In genomic region chr7:27923308-27923980, GRCh38 we compare ENCODE assay signal across 15 cellular contexts.
DNase-seq lines count a peak whose midpoint lies in the region; ATAC-seq and TF ChIP-seq lines count a peak whose summit lies in the region.
"Had no signal": no experiment of that assay in that cellular context is flagged by ENCODE, and none has a peak within 500 bp of the region (broad histone marks: within the 10 kb centered on the region; RNA-seq: fewer than 3 reads in every experiment).

No MANE protein-coding gene starts in this region.

- peaks cover 51% of the 10 kb centered on the region for H3K4me1 Mint-ChIP-seq in stimulated activated memory B cell treated with anti-CD40 and anti-IgM and Interleukin-4, amounts not matched to agents 10 μg/mL and 1 μg/mL and 100 μg/mL, for 72 hours
- peaks cover 12% of the 10 kb centered on the region for H3K4me1 Mint-ChIP-seq in activated CD8-positive, alpha-beta memory T cell treated with anti-CD3 and anti-CD28 coated beads, Interleukin-2, amount 10 ng/mL, durations not matched to agents 7 days and 5 days
- peaks cover 10% of the 10 kb centered on the region for H3K4me1 Mint-ChIP-seq in type B pancreatic cell (ENCODE audit: unreplicated experiment)

- WGBS in right cardiac atrium = 52% methylated on average over 13 of the region's 13 CpGs

- H3K9me3 ChIP-seq in WERI-Rb-1 (ENCODE audit: severe bottlenecking) (no peaks in the 10 kb centered on the region), right cardiac atrium (ENCODE audit: control insufficient read depth, low read length) (no peaks in the 10 kb centered on the region)
- H3K9me3 ChIP-seq: A549, SK-N-SH had no signal

- peaks cover 9% of the 10 kb centered on the region for H3K4me1 ChIP-seq in right cardiac atrium (ENCODE audit: control insufficient read depth, insufficient read depth, low read length)

- H3K4me3 ChIP-seq in WERI-Rb-1 (ENCODE audit: low read depth, low read length) (no peak overlapping the region), right cardiac atrium (ENCODE audit: low read length) (no peak overlapping the region)
- H3K4me3 ChIP-seq: A549 had no signal

- no peaks in the 10 kb centered on the region for H3K27me3 Mint-ChIP-seq in stimulated activated memory B cell treated with anti-CD40 and anti-IgM and Interleukin-4, amounts not matched to agents 10 μg/mL and 1 μg/mL and 100 μg/mL, for 72 hours
- H3K27me3 Mint-ChIP-seq in activated CD8-positive, alpha-beta memory T cell treated with anti-CD3 and anti-CD28 coated beads, Interleukin-2, amount 10 ng/mL, durations not matched to agents 7 days and 5 days = no peaks in the 10 kb centered on the region
- no peaks in the 10 kb centered on the region for H3K27me3 Mint-ChIP-seq in type B pancreatic cell
- H3K27me3 Mint-ChIP-seq: progenitor cell of endocrine pancreas had no signal

- H3K27ac ChIP-seq in WERI-Rb-1 = no peak overlapping the region
- no peak overlapping the region for H3K27ac ChIP-seq in right cardiac atrium (ENCODE audit: low read length)
- H3K27ac ChIP-seq: A549 had no signal

- H3K36me3 ChIP-seq in WERI-Rb-1 = no peaks in the 10 kb centered on the region

- no peak overlapping the region for H3K4me3 Mint-ChIP-seq in stimulated activated memory B cell treated with anti-CD40 and anti-IgM and Interleukin-4, amounts not matched to agents 10 μg/mL and 1 μg/mL and 100 μg/mL, for 72 hours
- H3K4me3 Mint-ChIP-seq in activated CD8-positive, alpha-beta memory T cell treated with anti-CD3 and anti-CD28 coated beads, Interleukin-2, amount 10 ng/mL, durations not matched to agents 7 days and 5 days = no peak overlapping the region
- no peak overlapping the region for H3K4me3 Mint-ChIP-seq in type B pancreatic cell

- no peaks in the 10 kb centered on the region for H3K9me3 Mint-ChIP-seq in stimulated activated memory B cell treated with anti-CD40 and anti-IgM and Interleukin-4, amounts not matched to agents 10 μg/mL and 1 μg/mL and 100 μg/mL, for 72 hours
- H3K9me3 Mint-ChIP-seq in activated CD8-positive, alpha-beta memory T cell treated with anti-CD3 and anti-CD28 coated beads, Interleukin-2, amount 10 ng/mL, durations not matched to agents 7 days and 5 days (ENCODE audit: low read depth) = no peaks in the 10 kb centered on the region
- no peaks in the 10 kb centered on the region for H3K9me3 Mint-ChIP-seq in type B pancreatic cell

- intact Hi-C loops in right cardiac atrium (cut with DNase I) = loop anchor here in 3 of 4 donors (5.0 to 10.0 kb wide), 3 partner anchors 719 to 729 kb away; partner anchors contain the start of gene HOXA13 (in 1 of the 3)

- no peaks in the 10 kb centered on the region for H3K27me3 ChIP-seq in WERI-Rb-1 (ENCODE audit: insufficient read depth, low read depth, severe bottlenecking)
- no peaks in the 10 kb centered on the region for H3K27me3 ChIP-seq in right cardiac atrium (ENCODE audit: control insufficient read depth, insufficient read depth)

- ATAC-seq in right cardiac atrium = peak; percentile 89 to 96
- ATAC-seq in stimulated activated memory B cell treated with anti-CD40 and anti-IgM and Interleukin-4, amounts not matched to agents 10 μg/mL and 1 μg/mL and 100 μg/mL, for 72 hours = peak; percentile 49
- no peak for ATAC-seq in activated CD8-positive, alpha-beta memory T cell treated with anti-CD3 and anti-CD28 coated beads, Interleukin-2, amount 10 ng/mL, durations not matched to agents 7 days and 5 days
- ATAC-seq: A549 had no signal

- no peak overlapping the region for H3K27ac Mint-ChIP-seq in stimulated activated memory B cell treated with anti-CD40 and anti-IgM and Interleukin-4, amounts not matched to agents 10 μg/mL and 1 μg/mL and 100 μg/mL, for 72 hours
- no peak overlapping the region for H3K27ac Mint-ChIP-seq in activated CD8-positive, alpha-beta memory T cell treated with anti-CD3 and anti-CD28 coated beads, Interleukin-2, amount 10 ng/mL, durations not matched to agents 7 days and 5 days
- H3K27ac Mint-ChIP-seq in type B pancreatic cell = no peak overlapping the region
- H3K27ac Mint-ChIP-seq: progenitor cell of endocrine pancreas had no signal

- TF ChIP-seq CTCF in WERI-Rb-1 (IDR thresholded peaks at IDR 0.05; ENCODE audit: low read depth, low read length) (no peak), type B pancreatic cell (conservative IDR thresholded peaks at IDR 0.05) (no peak)

- no peaks in the 10 kb centered on the region for H3K36me3 Mint-ChIP-seq in stimulated activated memory B cell treated with anti-CD40 and anti-IgM and Interleukin-4, amounts not matched to agents 10 μg/mL and 1 μg/mL and 100 μg/mL, for 72 hours
- H3K36me3 Mint-ChIP-seq in activated CD8-positive, alpha-beta memory T cell treated with anti-CD3 and anti-CD28 coated beads, Interleukin-2, amount 10 ng/mL, durations not matched to agents 7 days and 5 days = no peaks in the 10 kb centered on the region
- no peaks in the 10 kb centered on the region for H3K36me3 Mint-ChIP-seq in type B pancreatic cell

- CTCF ChIA-PET in activated CD8-positive, alpha-beta memory T cell treated with anti-CD3 and anti-CD28 coated beads, Interleukin-2, amount 10 ng/mL, durations not matched to agents 7 days and 5 days (lab: Charles Lee) = interaction anchor here (0.9 kb wide), 1 partner anchor 13 kb away, joined by 4 read pairs; no protein-coding TSS in a partner anchor

- DNase-seq in NCI-H2171 treated with DMSO at 0.1 percent for 48 hours (lab: John Stamatoyannopoulos, UW) (peak; percentile 19), NCI-H2171 (lab: John Stamatoyannopoulos, UW) (no peak), WERI-Rb-1 (peak; percentile 72), right cardiac atrium (peak; percentile 78 to 93 (median 84)), 8988T (no peak), type B pancreatic cell (ENCODE audit: extremely low spot score, unreplicated experiment) (no peak)
- DNase-seq in activated CD8-positive, alpha-beta memory T cell treated with anti-CD3 and anti-CD28 coated beads, Interleukin-2, amount 10 ng/mL, durations not matched to agents 7 days and 5 days = no peak
- DNase-seq: activated effector memory CD4-positive, alpha-beta T cell treated with Interleukin-2 at 50 U/mL for 16 hours; aorta; GOT3; OCI-M1; SK-N-SH had no signal

Comparison
In these comparisons a context has a peak if more than half of its experiments do, and no peak if none do; other contexts are left out.
1. DNase-seq: peak in NCI-H2171 treated with DMSO at 0.1 percent for 48 hours (single experiment), WERI-Rb-1 (single experiment) and right cardiac atrium (3 of 3); none in NCI-H2171 (single experiment), activated CD8-positive, alpha-beta memory T cell treated with anti-CD3 and anti-CD28 coated beads, Interleukin-2, amount 10 ng/mL, durations not matched to agents 7 days and 5 days (single experiment), 8988T (single experiment) and type B pancreatic cell (single experiment).